ENCODE assay signal across 28 cellular contexts in genomic region chr2:49780949-49781348, GRCh38.
"Had no signal": no experiment of that assay in that cellular context is flagged by ENCODE, and none has a peak within 500 bp of the region (broad histone marks: within the 10 kb centered on the region; RNA-seq: fewer than 3 reads in every experiment).

No MANE protein-coding gene starts in this region.

- H3K4me1 Mint-ChIP-seq: stimulated activated effector memory CD8-positive, alpha-beta T cell treated with anti-CD3 and anti-CD28 coated beads, Interleukin-12 subunit alpha, Interleukin-12 subunit beta, amount 100 ng/mL, for 72 hours; stimulated activated memory B cell treated with anti-CD40 and anti-IgM and Interleukin-4, amounts not matched to agents 10 μg/mL and 1 μg/mL and 100 μg/mL, for 72 hours; stimulated activated naive B cell treated with anti-CD40 and anti-IgM and Interleukin-4, amounts not matched to agents 10 μg/mL and 1 μg/mL and 100 μg/mL, for 72 hours; stimulated activated naive CD8-positive, alpha-beta T cell treated with anti-CD3 and anti-CD28 coated beads, Interleukin-15, amount 100 ng/mL, for 72 hours had no signal

- H3K4me3 Mint-ChIP-seq: stimulated activated effector memory CD8-positive, alpha-beta T cell treated with anti-CD3 and anti-CD28 coated beads, Interleukin-12 subunit alpha, Interleukin-12 subunit beta, amount 100 ng/mL, for 72 hours; stimulated activated memory B cell treated with anti-CD40 and anti-IgM and Interleukin-4, amounts not matched to agents 10 μg/mL and 1 μg/mL and 100 μg/mL, for 72 hours; stimulated activated naive B cell treated with anti-CD40 and anti-IgM and Interleukin-4, amounts not matched to agents 10 μg/mL and 1 μg/mL and 100 μg/mL, for 72 hours; stimulated activated naive CD8-positive, alpha-beta T cell treated with anti-CD3 and anti-CD28 coated beads, Interleukin-15, amount 100 ng/mL, for 72 hours; stimulated activated naive CD8-positive, alpha-beta T cell treated with anti-CD3 and anti-CD28 coated beads, Interleukin-15, Interleukin-2, amounts not matched to agents 100 ng/mL and 50 ng/mL, for 24 hours; type B pancreatic cell had no signal

- H3K36me3 ChIP-seq: suprapubic skin, thoracic aorta, thyroid gland, tibial artery, tibial nerve, transverse colon, upper lobe of left lung, upper lobe of right lung, uterus, vagina had no signal

- H3K27ac Mint-ChIP-seq: stimulated activated effector memory CD8-positive, alpha-beta T cell treated with anti-CD3 and anti-CD28 coated beads, Interleukin-12 subunit alpha, Interleukin-12 subunit beta, amount 100 ng/mL, for 72 hours; stimulated activated memory B cell treated with anti-CD40 and anti-IgM and Interleukin-4, amounts not matched to agents 10 μg/mL and 1 μg/mL and 100 μg/mL, for 72 hours; stimulated activated naive B cell treated with anti-CD40 and anti-IgM and Interleukin-4, amounts not matched to agents 10 μg/mL and 1 μg/mL and 100 μg/mL, for 72 hours; stimulated activated naive CD8-positive, alpha-beta T cell treated with anti-CD3 and anti-CD28 coated beads, Interleukin-15, amount 100 ng/mL, for 72 hours; stimulated activated naive CD8-positive, alpha-beta T cell treated with anti-CD3 and anti-CD28 coated beads, Interleukin-15, Interleukin-2, amounts not matched to agents 100 ng/mL and 50 ng/mL, for 24 hours; type B pancreatic cell had no signal

- H3K27ac ChIP-seq: suprapubic skin, testis, thoracic aorta, thyroid gland, tibial artery, tibial nerve, transverse colon, upper lobe of left lung, upper lobe of right lung, uterus, vagina had no signal

- H3K4me3 ChIP-seq: suprapubic skin, testis, thoracic aorta, thyroid gland, tibial artery, tibial nerve, transverse colon, upper lobe of left lung, upper lobe of right lung, uterus, vagina had no signal

- H3K36me3 Mint-ChIP-seq: stimulated activated effector memory CD8-positive, alpha-beta T cell treated with anti-CD3 and anti-CD28 coated beads, Interleukin-12 subunit alpha, Interleukin-12 subunit beta, amount 100 ng/mL, for 72 hours; stimulated activated memory B cell treated with anti-CD40 and anti-IgM and Interleukin-4, amounts not matched to agents 10 μg/mL and 1 μg/mL and 100 μg/mL, for 72 hours; stimulated activated naive B cell treated with anti-CD40 and anti-IgM and Interleukin-4, amounts not matched to agents 10 μg/mL and 1 μg/mL and 100 μg/mL, for 72 hours; type B pancreatic cell had no signal

- ATAC-seq: stimulated activated effector memory CD8-positive, alpha-beta T cell treated with anti-CD3 and anti-CD28 coated beads, Interleukin-12 subunit alpha, Interleukin-12 subunit beta, amount 100 ng/mL, for 72 hours; stimulated activated memory B cell treated with anti-CD40 and anti-IgM and Interleukin-4, amounts not matched to agents 10 μg/mL and 1 μg/mL and 100 μg/mL, for 72 hours; stimulated activated naive B cell treated with anti-CD40 and anti-IgM and Interleukin-4, amounts not matched to agents 10 μg/mL and 1 μg/mL and 100 μg/mL, for 72 hours; stimulated activated naive CD8-positive, alpha-beta T cell treated with anti-CD3 and anti-CD28 coated beads, Interleukin-15, amount 100 ng/mL, for 72 hours; stimulated activated naive CD8-positive, alpha-beta T cell treated with anti-CD3 and anti-CD28 coated beads, Interleukin-15, Interleukin-2, amounts not matched to agents 100 U/mL and 50 U/mL, for 24 hours; upper lobe of right lung had no signal

- H3K27me3 Mint-ChIP-seq: stimulated activated memory B cell treated with anti-CD40 and anti-IgM and Interleukin-4, amounts not matched to agents 10 μg/mL and 1 μg/mL and 100 μg/mL, for 72 hours; stimulated activated naive B cell treated with anti-CD40 and anti-IgM and Interleukin-4, amounts not matched to agents 10 μg/mL and 1 μg/mL and 100 μg/mL, for 72 hours; stimulated activated naive CD8-positive, alpha-beta T cell treated with anti-CD3 and anti-CD28 coated beads, Interleukin-15, amount 100 ng/mL, for 72 hours; stimulated activated naive CD8-positive, alpha-beta T cell treated with anti-CD3 and anti-CD28 coated beads, Interleukin-15, Interleukin-2, amounts not matched to agents 100 ng/mL and 50 ng/mL, for 24 hours; type B pancreatic cell had no signal

- H3K27me3 ChIP-seq: suprapubic skin, testis, thyroid gland, tibial artery, tibial nerve, transverse colon, upper lobe of left lung, upper lobe of right lung, uterus, vagina had no signal

- FAIRE-seq: urothelium cell line had no signal

- DNase-seq: stimulated activated CD4-positive, alpha-beta T cell treated with anti-CD3 and anti-CD28 coated beads, Interleukin-2, amount 100 ng/mL, for 48 hours; stimulated activated CD4-positive, alpha-beta T cell treated with anti-CD3 and anti-CD28 coated beads, Interleukin-4, amount 100 ng/mL, for 1 hour; stimulated activated CD4-positive, alpha-beta T cell treated with anti-CD3 and anti-CD28 coated beads, Interleukin-4, amount 100 ng/mL, for 24 hours; stimulated activated CD4-positive, alpha-beta T cell treated with anti-CD3 and anti-CD28 coated beads, Interleukin-4, amount 100 ng/mL, for 4 hours; stimulated activated CD8-positive, alpha-beta memory T cell treated with anti-CD3 and anti-CD28 coated beads, Interleukin-4, amount 100 ng/mL, for 48 hours; stimulated activated naive B cell treated with anti-CD40 and anti-IgM and Interleukin-4, amounts not matched to agents 10 μg/mL and 1 μg/mL and 100 μg/mL, for 72 hours; stimulated activated naive CD4-positive, alpha-beta T cell; stimulated activated naive CD4-positive, alpha-beta T cell treated with Interleukin-2 at 50 U/mL for 16 hours; stimulated activated naive CD8-positive, alpha-beta T cell treated with anti-CD3 and anti-CD28 coated beads, Interleukin-15, amount 100 ng/mL, for 72 hours; stimulated activated naive CD8-positive, alpha-beta T cell treated with anti-CD3 and anti-CD28 coated beads, Interleukin-15, Interleukin-2, amounts not matched to agents 100 U/mL and 50 U/mL, for 24 hours; substantia nigra; testis; thyroid gland; tibial artery; transverse colon; trophoblast cell; upper lobe of left lung; upper lobe of right lung; uterus had no signal

- H3K4me1 ChIP-seq: suprapubic skin, testis, thyroid gland, tibial artery, tibial nerve, transverse colon, upper lobe of left lung, upper lobe of right lung, uterus, vagina had no signal

- H3K9me3 Mint-ChIP-seq: stimulated activated memory B cell treated with anti-CD40 and anti-IgM and Interleukin-4, amounts not matched to agents 10 μg/mL and 1 μg/mL and 100 μg/mL, for 72 hours; type B pancreatic cell had no signal

- H3K9me3 ChIP-seq: suprapubic skin, testis, thoracic aorta, thyroid gland, tibial artery, tibial nerve, transverse colon, upper lobe of left lung, upper lobe of right lung, uterus, vagina had no signal
